ENCODE assay signal across 1 cellular context in genomic region chr13:50085063-50085462, GRCh38.
TF ChIP-seq lines count a peak whose summit lies in the region.

No MANE protein-coding gene starts in this region.

TF ChIP-seq in GM12878, 131 proteins besides CTCF, POLR2A, EP300 and RAD21 (continued from another document):
- peak; percentile 28; the same call in 1 of the 2 replicates for TF ChIP-seq ZNF592 (IDR thresholded peaks at IDR 0.05)
